30 cellular contexts compared by ENCODE assay signal in the genomic region with DNA sequence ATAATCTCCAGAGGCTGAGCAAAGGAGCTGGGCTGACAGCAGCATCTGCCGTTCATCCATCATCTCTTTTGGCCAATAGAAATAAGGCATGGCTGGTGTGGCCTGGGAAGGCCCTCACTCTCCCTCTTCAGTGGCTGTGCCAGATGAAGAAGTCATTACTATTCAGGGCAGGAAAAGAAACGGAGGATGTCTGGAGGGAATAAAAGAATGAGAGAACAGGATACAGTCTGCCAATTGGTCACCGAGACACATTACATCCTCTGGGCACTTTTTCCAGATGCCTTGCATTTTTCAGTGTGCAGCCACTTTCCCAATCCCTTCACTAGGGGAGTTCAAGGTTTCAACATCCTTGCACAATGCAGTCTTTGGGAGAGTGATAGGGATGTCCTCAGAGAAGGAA. TPM values are rescaled to one million over a fixed set of nuclear protein-coding genes. Genes with fewer than 3 reads are reported as not detected.
DNase-seq lines count a peak whose midpoint lies in the region; ATAC-seq, FAIRE-seq and TF ChIP-seq lines count a peak whose summit lies in the region.
"Had no signal": no experiment of that assay in that cellular context is flagged by ENCODE, and none has a peak within 500 bp of the region (broad histone marks: within the 10 kb centered on the region; RNA-seq: fewer than 3 reads in every experiment).

No MANE protein-coding gene starts in this region.

- TF ChIP-seq CTCF in HepG2 (CRISPR knock-in tag; IDR thresholded peaks at IDR 0.05) (no peak), right lobe of liver (IDR thresholded peaks at IDR 0.05) (no peak), gastroesophageal sphincter (IDR thresholded peaks at IDR 0.05) (no peak)

- TF ChIP-seq EP300 in HepG2 (IDR thresholded peaks at IDR 0.05; ENCODE audit: low read depth in 2 of 2, low read length in 2 of 2) (no peak), HepG2 (CRISPR knock-in tag; IDR thresholded peaks at IDR 0.05; ENCODE audit: borderline replicate concordance) (no peak), gastroesophageal sphincter (IDR thresholded peaks at IDR 0.05) (no peak)

- no peak overlapping the region for H2AFZ ChIP-seq in HepG2 (ENCODE audit: low read length)

- no peaks in the 10 kb centered on the region for H4K20me1 ChIP-seq in HepG2 (ENCODE audit: insufficient read depth, low read length)

- TF ChIP-seq POLR2A in HepG2 (IDR thresholded peaks at IDR 0.05; ENCODE audit: insufficient read depth in 1 of 2, low read depth in 2 of 2, low read length in 2 of 2), result no peak
- no peak for TF ChIP-seq POLR2A in right lobe of liver (IDR thresholded peaks at IDR 0.05)
- no peak for TF ChIP-seq POLR2A in gastroesophageal sphincter (IDR thresholded peaks at IDR 0.05)

- CTCF ChIA-PET in HepG2 (lab: Yijun Ruan, JAX; ENCODE audit: low intra/inter-chr PET ratio, low total read pairs), result no interaction called here

- in situ Hi-C loops in HepG2 (cut with HindIII; ENCODE audit: extremely low pct_ligation_motif_present, low pct_unique_long_range_greater_than_20kb), result no loop called here

- DNase-seq in HepG2 (ENCODE audit: low spot score) (no peak), right lobe of liver (no peak), amniotic epithelial cell (ENCODE audit: low read depth) (peak; percentile 59), NOMO-1 (lab: John Stamatoyannopoulos, UW; ENCODE audit: unreplicated experiment in 2 of 2) (no peak)
- DNase-seq: activated CD4-positive, alpha-beta T cell treated with anti-CD3 and anti-CD28 coated beads for 1 hour; activated CD8-positive, alpha-beta T cell treated with anti-CD3 and anti-CD28 coated beads, Interleukin-2, amount 10 ng/mL, durations not matched to agents 7 days and 5 days; activated gamma-delta T cell; activated naive CD8-positive, alpha-beta T cell treated with anti-CD3 and anti-CD28 coated beads, Interleukin-2, amount 50 U/mL, for 24 hours; activated T-cell treated with anti-CD3 and anti-CD28 coated beads for 4 hours; caudate nucleus; dermis blood vessel endothelial cell; head of caudate nucleus; HFFc6; naive B cell; NCI-H1436; NCI-H510A treated with DMSO at 0.1 percent for 48 hours; occipital lobe; stimulated activated CD4-positive, alpha-beta T cell treated with anti-CD3 and anti-CD28 coated beads, Interleukin-15, amount 100 ng/mL, for 24 hours had no signal

- ATAC-seq in HepG2, result peak; percentile 27; the same call in 1 of the 3 replicates
- ATAC-seq in right lobe of liver, result no peak
- ATAC-seq in gastroesophageal sphincter, result peak; percentile 81
- ATAC-seq in GM19351 (IDR thresholded peaks at IDR 0.05; ENCODE audit: unreplicated experiment), result no peak
- ATAC-seq in GM18870 (IDR thresholded peaks at IDR 0.05; ENCODE audit: unreplicated experiment), result no peak
- ATAC-seq: activated CD8-positive, alpha-beta T cell treated with anti-CD3 and anti-CD28 coated beads, Interleukin-2, amount 10 ng/mL, durations not matched to agents 7 days and 5 days; activated naive CD8-positive, alpha-beta T cell treated with anti-CD3 and anti-CD28 coated beads, Interleukin-2, amount 50 U/mL, for 24 hours had no signal

- WGBS in HepG2 (ENCODE audit: low lambda C conversion rate), result 34% methylated on average over 3 of the region's 3 CpGs
- WGBS in right lobe of liver (ENCODE audit: insufficient coverage, low coverage, low lambda C conversion rate, missing lambda C conversion rate), result 51% methylated on average over 3 of the region's 3 CpGs
- 15 to 39% methylated on average over 3 of the region's 3 CpGs for WGBS in gastroesophageal sphincter (ENCODE audit: low coverage in 1 of 2), 2 donors

- peaks cover 7% of the 10 kb centered on the region for H3K4me1 ChIP-seq in HepG2 (ENCODE audit: insufficient read depth, low read length)
- H3K4me1 ChIP-seq in right lobe of liver, result no peaks in the 10 kb centered on the region
- H3K4me1 ChIP-seq in gastroesophageal sphincter, result no peaks in the 10 kb centered on the region
- H3K4me1 ChIP-seq in skeletal muscle satellite cell (ENCODE audit: control insufficient read depth, insufficient read depth, low read length), result peaks cover 27% of the 10 kb centered on the region

- intact Hi-C loops in HepG2 (cut with micrococcal nuclease; ENCODE audit: unreplicated experiment), result no loop called here
- intact Hi-C loops in right lobe of liver (cut with DNase I), result no loop called here

- H3K36me3 ChIP-seq in HepG2 (replicated peaks in 1 of 2; ENCODE audit: control insufficient read depth in 1 of 2, insufficient read depth in 2 of 2, low read length in 2 of 2) (no peaks in the 10 kb centered on the region), right lobe of liver (no peaks in the 10 kb centered on the region), gastroesophageal sphincter (no peaks in the 10 kb centered on the region), skeletal muscle satellite cell (ENCODE audit: insufficient read depth, low read length) (no peaks in the 10 kb centered on the region)

- H3K4me3 ChIP-seq in HepG2 (replicated peaks in 1 of 3; ENCODE audit: insufficient read depth in 1 of 3, low read depth in 2 of 3, low read length in 3 of 3), result no peak overlapping the region
- no peak overlapping the region for H3K4me3 ChIP-seq in right lobe of liver
- no peak overlapping the region for H3K4me3 ChIP-seq in gastroesophageal sphincter
- H3K4me3 ChIP-seq in skeletal muscle satellite cell (ENCODE audit: low read length), result no peak overlapping the region

- H3K4me2 ChIP-seq in HepG2 (ENCODE audit: low read depth, low read length) (no peak overlapping the region), skeletal muscle satellite cell (ENCODE audit: low read length) (peak overlapping the region; percentile 15)

- H3K9ac ChIP-seq in HepG2 (ENCODE audit: insufficient read depth, low read depth, low read length), result no peak overlapping the region
- no peak overlapping the region for H3K9ac ChIP-seq in skeletal muscle satellite cell (ENCODE audit: low read depth, low read length)

- TF ChIP-seq RAD21 in HepG2 (CRISPR knock-in tag; IDR thresholded peaks at IDR 0.05), result no peak

- H3K27ac ChIP-seq in HepG2 (ENCODE audit: extremely low read length, insufficient read depth, low read length) (no peak overlapping the region), right lobe of liver (no peak overlapping the region), gastroesophageal sphincter (no peak overlapping the region)
- H3K27ac ChIP-seq: C4-2B had no signal

- H3K79me2 ChIP-seq in HepG2 (ENCODE audit: insufficient read depth, low read length), result no peaks in the 10 kb centered on the region

- POLR2A ChIA-PET in HepG2 (lab: Yijun Ruan, JAX), result no interaction called here

- H3K9me3 ChIP-seq in HepG2 (ENCODE audit: low read length) (no peaks in the 10 kb centered on the region), right lobe of liver (no peaks in the 10 kb centered on the region), gastroesophageal sphincter (no peaks in the 10 kb centered on the region), skeletal muscle satellite cell (replicated peaks; ENCODE audit: low read length) (no peaks in the 10 kb centered on the region)

- no TSS peak for BruUV-seq in HepG2 (replicated peaks; lab: Mats Ljungman, UMichigan)

- FAIRE-seq in HepG2 (lab: Jason Lieb, UNC), result no peak
- FAIRE-seq: TTC549 had no signal

- H3K27me3 ChIP-seq in HepG2 (ENCODE audit: control insufficient read depth in 1 of 2, insufficient read depth in 2 of 2, low read length in 2 of 2), result no peaks in the 10 kb centered on the region
- no peaks in the 10 kb centered on the region for H3K27me3 ChIP-seq in right lobe of liver
- no peaks in the 10 kb centered on the region for H3K27me3 ChIP-seq in gastroesophageal sphincter
- H3K27me3 ChIP-seq in skeletal muscle satellite cell (ENCODE audit: control insufficient read depth, insufficient read depth, low read length), result no peaks in the 10 kb centered on the region

TF ChIP-seq in HepG2, 621 proteins besides CTCF, POLR2A, EP300 and RAD21:
- TF ChIP-seq CEBPB (IDR thresholded peaks at IDR 0.05; ENCODE audit: borderline replicate concordance, low read depth, low read length) (peak; percentile 45; the same call in 1 of the 2 replicates), ZNF331 (CRISPR knock-in tag; IDR thresholded peaks at IDR 0.05) (no peak)

RNA-seq across cellular contexts. Expression of gene VGLL2, which starts 32.2 kb away (rescaled TPM):
- not detected in 2 replicates for total RNA-seq in HepG2 (2016; rRNA removed; fragmentation: Illumina TruSeq; extraction: Trizol)
- total RNA-seq in HepG2 (2016; cell fraction: cytosol; rRNA removed; fragmentation: Illumina TruSeq; extraction: Trizol; ENCODE audit: low read depth), result not detected in 2 replicates
- not detected in 2 replicates for total RNA-seq in HepG2 (2016; cell fraction: insoluble cytoplasmic fraction; rRNA removed; fragmentation: Illumina TruSeq; extraction: Trizol)
- not detected in 2 replicates for total RNA-seq in HepG2 (2016; cell fraction: membrane; rRNA removed; fragmentation: Illumina TruSeq; extraction: Trizol)
- not detected in 2 replicates for total RNA-seq in HepG2 (2016; cell fraction: nucleus; rRNA removed; fragmentation: Illumina TruSeq; extraction: Trizol)
- polyA plus RNA-seq in HepG2 (2011; rRNA removed), result not detected in 2 replicates
- polyA plus RNA-seq in HepG2 (2011; cell fraction: cytosol; rRNA removed), result not detected in 2 replicates
- polyA plus RNA-seq in HepG2 (2011; cell fraction: nucleus; rRNA removed), result not detected in 2 replicates
- not detected in 2 replicates for polyA plus RNA-seq in HepG2 (2012)
- polyA plus RNA-seq in HepG2 (2016; cell fraction: cytosol; fragmentation: Illumina TruSeq; extraction: Trizol; ENCODE audit: low read depth), result not detected in 2 replicates
- not detected in 2 replicates for polyA plus RNA-seq in HepG2 (2016; cell fraction: insoluble cytoplasmic fraction; fragmentation: Illumina TruSeq; extraction: Trizol; ENCODE audit: low read depth)
- not detected in 2 replicates for polyA plus RNA-seq in HepG2 (2016; cell fraction: membrane; fragmentation: Illumina TruSeq; extraction: Trizol; ENCODE audit: low read depth)
- not detected in 2 replicates for polyA plus RNA-seq in HepG2 (2016; cell fraction: nucleus; fragmentation: Illumina TruSeq; extraction: Trizol; ENCODE audit: insufficient read depth, low read depth)
- not detected in 2 replicates for polyA minus RNA-seq in HepG2 (2011; rRNA and poly(A)+ RNA removed; ENCODE audit: low replicate concordance)
- not detected in 2 replicates for polyA minus RNA-seq in HepG2 (2011; cell fraction: cytosol; rRNA and poly(A)+ RNA removed)
- polyA minus RNA-seq in HepG2 (2011; cell fraction: nucleus; rRNA and poly(A)+ RNA removed), result not detected in 2 replicates
- not detected for total RNA-seq in right lobe of liver
- not detected for total RNA-seq in gastroesophageal sphincter
- total RNA-seq in skeletal muscle satellite cell (2012; rRNA removed), result under 0.01 and 0.87 TPM in 2 replicates
- total RNA-seq: activated CD8-positive, alpha-beta T cell treated with anti-CD3 and anti-CD28 coated beads, Interleukin-2, amount 10 ng/mL, durations not matched to agents 7 days and 5 days; Daoy; dermis blood vessel endothelial cell; HFFc6; lung microvascular endothelial cell; occipital lobe; renal cortical epithelial cell; SK-MEL-5; T-helper 1 cell treated with Interleukin-12 subunit alpha and Interleukin-12 subunit beta and Interleukin-4 antibody, amounts not matched to agents 30 ng/mL and 1 ng/mL, for 36 hours had no signal
- polyA plus RNA-seq: IgD-negative memory B cell had no signal

Comparison
In these comparisons a context has a peak if more than half of its experiments do, and no peak if none do; other contexts are left out.
1. ATAC-seq: peak in HepG2 (single experiment) and gastroesophageal sphincter (single experiment); none in right lobe of liver (0 of 4), GM19351 (single experiment) and GM18870 (single experiment).